In the genomic region with DNA sequence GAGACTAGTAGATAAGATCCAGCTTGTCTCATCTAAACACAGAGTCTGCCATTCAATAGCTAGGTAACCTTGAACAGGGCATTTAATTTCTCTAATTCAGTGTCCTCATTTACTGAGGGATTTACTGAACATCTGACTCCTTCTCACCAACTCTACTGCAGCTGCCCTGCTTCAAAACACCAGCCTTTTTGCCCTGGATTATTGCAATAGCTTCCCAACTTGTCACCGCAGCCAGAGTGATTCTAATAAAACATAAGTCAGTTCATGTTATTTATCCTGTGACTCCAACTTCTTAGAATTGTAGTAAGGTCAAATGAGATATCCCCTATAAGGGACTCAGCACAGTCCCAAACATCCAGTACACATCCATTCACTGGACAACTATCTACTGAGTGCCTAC, we compare ENCODE assay signal across 20 cellular contexts.
"Had no signal": no experiment of that assay in that cellular context is flagged by ENCODE, and none has a peak within 500 bp of the region (broad histone marks: within the 10 kb centered on the region; RNA-seq: fewer than 3 reads in every experiment).

No MANE protein-coding gene starts in this region.

- DNase-seq: activated CD4-positive, alpha-beta T cell treated with anti-CD3 and anti-CD28 coated beads for 36 hours; activated CD4-positive, alpha-beta T cell treated with anti-CD3 and anti-CD28 coated beads, Interleukin-2, amount 50 U/mL, for 48 hours; activated naive CD4-positive, alpha-beta T cell; activated naive CD8-positive, alpha-beta T cell treated with anti-CD3 and anti-CD28 coated beads for 36 hours; amniotic stem cell; central memory CD4-positive, alpha-beta T cell; dorsolateral prefrontal cortex; foreskin fibroblast; hippocampal formation; islet precursor cell; lower lobe of right lung; midbrain; pancreas; right lobe of liver; stimulated activated naive B cell treated with anti-CD40 and anti-IgM and Interleukin-4, amounts not matched to agents 10 μg/mL and 1 μg/mL and 100 μg/mL, for 72 hours; thyroid gland had no signal

- FAIRE-seq: colon, pancreas had no signal

- H3K27ac ChIP-seq: epithelial cell of prostate, lower lobe of right lung, pancreas, right lobe of liver, thyroid gland had no signal

- H3K4me3 ChIP-seq: dorsolateral prefrontal cortex, lower lobe of right lung, pancreas, right lobe of liver, thyroid gland had no signal

- H3K27me3 ChIP-seq: dorsolateral prefrontal cortex, pancreas, right lobe of liver, thyroid gland had no signal

- ATAC-seq: activated CD4-positive, alpha-beta T cell treated with anti-CD3 and anti-CD28 coated beads for 36 hours; activated T-helper 17 cell treated with anti-CD3 and anti-CD28 coated beads, Interleukin-2, amount 50 U/mL, for 72 hours; lower lobe of right lung; pancreas; right lobe of liver; stimulated activated naive B cell treated with anti-CD40 and anti-IgM and Interleukin-4, amounts not matched to agents 10 μg/mL and 1 μg/mL and 100 μg/mL, for 72 hours; WTC11 had no signal

- H3K36me3 ChIP-seq: lower lobe of right lung, pancreas, right lobe of liver, thyroid gland had no signal

- H3K9me3 ChIP-seq: lower lobe of right lung, pancreas, right lobe of liver, thyroid gland had no signal

- H3K4me1 ChIP-seq: right lobe of liver had no signal
